Comparison of ENCODE assay signal across 1 cellular context in genomic region chr12:69359531-69360347, GRCh38.
TF ChIP-seq lines count a peak whose summit lies in the region.

Gene YEATS4 (plus strand): TSS chr12:69359743. CDS start chr12:69359973, 230 bp downstream.

TF ChIP-seq in HepG2, 621 proteins besides CTCF, POLR2A, EP300 and RAD21 (continued from another document and continues in another):
- peak; percentile 76 for TF ChIP-seq ZSCAN9 (CRISPR knock-in tag; IDR thresholded peaks at IDR 0.05; ENCODE audit: borderline replicate concordance)
- TF ChIP-seq HES4 (CRISPR knock-in tag; IDR thresholded peaks at IDR 0.05; ENCODE audit: borderline replicate concordance), result peak; percentile 36; the same call in 1 of the 2 replicates
- peak; percentile 55; the same call in 1 of the 2 replicates for TF ChIP-seq ZIK1 (CRISPR knock-in tag; IDR thresholded peaks at IDR 0.05; ENCODE audit: borderline replicate concordance, low read depth)
- no peak; the same call in 1 of the 2 replicates for TF ChIP-seq ZSCAN30 (CRISPR knock-in tag; IDR thresholded peaks at IDR 0.05)
- TF ChIP-seq NONO (IDR thresholded peaks at IDR 0.05), result no peak
- peak; percentile 85 for TF ChIP-seq NONO (CRISPR knock-in tag; conservative IDR thresholded peaks at IDR 0.05)
- 0 out of 2 replicates have a peak, but pooled peaks have one; percentile 40 for TF ChIP-seq CREBL2 (CRISPR knock-in tag; IDR thresholded peaks at IDR 0.05; ENCODE audit: borderline replicate concordance)
- peak; percentile 79; the same call in 1 of the 2 replicates for TF ChIP-seq ZBTB43 (CRISPR knock-in tag; conservative IDR thresholded peaks at IDR 0.05)
- TF ChIP-seq ZNF232 (CRISPR knock-in tag; IDR thresholded peaks at IDR 0.05; ENCODE audit: borderline replicate concordance), result peak; percentile 65; the same call in 1 of the 2 replicates
- TF ChIP-seq AKAP8 (CRISPR knock-in tag; IDR thresholded peaks at IDR 0.05), result 0 out of 2 replicates have a peak, but pooled peaks have one; percentile 65
- TF ChIP-seq ZNF431 (CRISPR knock-in tag; IDR thresholded peaks at IDR 0.05; ENCODE audit: borderline replicate concordance, low read depth), result peak; percentile 71; the same call in 1 of the 2 replicates
- TF ChIP-seq EEA1 (CRISPR knock-in tag; IDR thresholded peaks at IDR 0.05; ENCODE audit: borderline replicate concordance), result peak; percentile 72; the same call in 1 of the 2 replicates
- TF ChIP-seq MTF1 (CRISPR knock-in tag; IDR thresholded peaks at IDR 0.05), result 0 out of 2 replicates have a peak, but pooled peaks have one; percentile 15
- no peak for TF ChIP-seq RBAK (CRISPR knock-in tag; IDR thresholded peaks at IDR 0.05)
- TF ChIP-seq ZBTB7A (CRISPR knock-in tag; IDR thresholded peaks at IDR 0.05), result no peak
- no peak for TF ChIP-seq SMAD3 (CRISPR knock-in tag; IDR thresholded peaks at IDR 0.05)
- no peak for TF ChIP-seq EED (CRISPR knock-in tag; IDR thresholded peaks at IDR 0.05)
- no peak; the same call in 1 of the 2 replicates for TF ChIP-seq ZHX1 (CRISPR knock-in tag; IDR thresholded peaks at IDR 0.05; ENCODE audit: low read depth)
- no peak for TF ChIP-seq HMGA1 (CRISPR knock-in tag; conservative IDR thresholded peaks at IDR 0.05)
- no peak for TF ChIP-seq CEBPZ (IDR thresholded peaks at IDR 0.05; ENCODE audit: low read length)
- TF ChIP-seq FOXJ3 (CRISPR knock-in tag; IDR thresholded peaks at IDR 0.05; ENCODE audit: borderline replicate concordance), result peak; percentile 38; the same call in 1 of the 2 replicates
- TF ChIP-seq HNF1B (CRISPR knock-in tag; IDR thresholded peaks at IDR 0.05), result peak; percentile 40; the same call in 1 of the 2 replicates
- peak; percentile 85; the same call in 1 of the 2 replicates for TF ChIP-seq ZNF878 (CRISPR knock-in tag; IDR thresholded peaks at IDR 0.05)
- peak; percentile 87 for TF ChIP-seq SP5 (CRISPR knock-in tag; IDR thresholded peaks at IDR 0.05; ENCODE audit: borderline replicate concordance, low read depth)
- peak; percentile 87; the same call in 1 of the 2 replicates for TF ChIP-seq ZFP90 (CRISPR knock-in tag; IDR thresholded peaks at IDR 0.05; ENCODE audit: borderline replicate concordance)
- no peak for TF ChIP-seq ZNF382 (CRISPR knock-in tag; IDR thresholded peaks at IDR 0.05; ENCODE audit: borderline replicate concordance)
- TF ChIP-seq RAD51 (IDR thresholded peaks at IDR 0.05; ENCODE audit: borderline replicate concordance), result no peak
- peak; percentile 41; the same call in 1 of the 2 replicates for TF ChIP-seq NCOA2 (CRISPR knock-in tag; IDR thresholded peaks at IDR 0.05)
- no peak for TF ChIP-seq ZNF646 (CRISPR knock-in tag; IDR thresholded peaks at IDR 0.05)
- TF ChIP-seq KLF15 (CRISPR knock-in tag; IDR thresholded peaks at IDR 0.05; ENCODE audit: borderline replicate concordance), result peak; percentile 85; the same call in 1 of the 2 replicates
- peak; percentile 66 for TF ChIP-seq ARNTL (CRISPR knock-in tag; IDR thresholded peaks at IDR 0.05)
- peak; percentile 79 for TF ChIP-seq ZNF883 (CRISPR knock-in tag; IDR thresholded peaks at IDR 0.05; ENCODE audit: not compliant biosample characterization)
- no peak for TF ChIP-seq SYNCRIP (IDR thresholded peaks at IDR 0.05; ENCODE audit: insufficient read depth, low read depth, low read length)
- TF ChIP-seq BHLHE40 (IDR thresholded peaks at IDR 0.05; ENCODE audit: low read length), result 0 out of 2 replicates have a peak, but pooled peaks have one; percentile 2
- TF ChIP-seq PREB (CRISPR knock-in tag; IDR thresholded peaks at IDR 0.05), result no peak
- peak; percentile 78 for TF ChIP-seq NFYC (CRISPR knock-in tag; IDR thresholded peaks at IDR 0.05)
- TF ChIP-seq ZNF724P (CRISPR knock-in tag; IDR thresholded peaks at IDR 0.05; ENCODE audit: borderline replicate concordance), result no peak
- TF ChIP-seq MYNN (CRISPR knock-in tag; IDR thresholded peaks at IDR 0.05; ENCODE audit: low read depth), result no peak
- no peak; the same call in 1 of the 2 replicates for TF ChIP-seq FOXM1 (CRISPR knock-in tag; IDR thresholded peaks at IDR 0.05)
- peak; percentile 72 for TF ChIP-seq TFE3 (CRISPR knock-in tag; IDR thresholded peaks at IDR 0.05)
- no peak for TF ChIP-seq ATM (IDR thresholded peaks at IDR 0.05; ENCODE audit: borderline replicate concordance)
- no peak; the same call in 1 of the 2 replicates for TF ChIP-seq NAIF1 (CRISPR knock-in tag; IDR thresholded peaks at IDR 0.05; ENCODE audit: borderline replicate concordance)
- TF ChIP-seq SAFB2 (CRISPR knock-in tag; IDR thresholded peaks at IDR 0.05; ENCODE audit: borderline replicate concordance, low read depth), result peak; percentile 93; the same call in 1 of the 2 replicates
- no peak for TF ChIP-seq MTA3 (CRISPR knock-in tag; IDR thresholded peaks at IDR 0.05)
- TF ChIP-seq U2AF1 (optimal IDR thresholded peaks at IDR 0.05; ENCODE audit: low read depth, low read length), result no peak
- peak; percentile 73 for TF ChIP-seq TGIF2 (CRISPR knock-in tag; IDR thresholded peaks at IDR 0.05)
- TF ChIP-seq LCORL (IDR thresholded peaks at IDR 0.05), result no peak; the same call in 1 of the 2 replicates
- TF ChIP-seq LCORL (CRISPR knock-in tag; IDR thresholded peaks at IDR 0.05), result peak; percentile 85
